Comparison of ENCODE assay signal across 22 cellular contexts in genomic region chr13:43123856-43124255, GRCh38.
"Had no signal": no experiment of that assay in that cellular context is flagged by ENCODE, and none has a peak within 500 bp of the region (broad histone marks: within the 10 kb centered on the region; RNA-seq: fewer than 3 reads in every experiment).

No MANE protein-coding gene starts in this region.

- H3K27ac ChIP-seq: colonic mucosa, epithelial cell of prostate, foreskin keratinocyte, gastroesophageal sphincter, heart right ventricle, left lung, lower lobe of right lung had no signal

- DNase-seq: cerebellar nuclear complex; colonic mucosa; cortex of kidney; effector CD8-positive, alpha-beta T cell; effector memory CD8-positive, alpha-beta T cell; endodermal cell; erythroblast; foreskin keratinocyte; glutamatergic neuron; heart right ventricle; hippocampal formation; left cardiac atrium; left lung; left ventricle myocardium superior; lower lobe of right lung; mammary epithelial cell; mucosa of descending colon; naive B cell had no signal

- H3K27me3 ChIP-seq: colonic mucosa, gastroesophageal sphincter, heart right ventricle had no signal

- ATAC-seq: effector memory CD8-positive, alpha-beta T cell; esophagus mucosa; foreskin keratinocyte; gastroesophageal sphincter; heart right ventricle; left cardiac atrium; left lung; left ventricle myocardium superior; lower lobe of right lung; mucosa of descending colon had no signal

- H3K9me3 ChIP-seq: colonic mucosa, gastroesophageal sphincter, heart right ventricle, left lung, lower lobe of right lung, mucosa of descending colon had no signal

- H3K36me3 ChIP-seq: colonic mucosa, gastroesophageal sphincter, heart right ventricle, left lung, lower lobe of right lung had no signal

- H3K4me1 ChIP-seq: colonic mucosa, foreskin keratinocyte, left lung, lower lobe of right lung had no signal

- H3K4me3 ChIP-seq: colonic mucosa, dorsolateral prefrontal cortex, gastroesophageal sphincter, heart right ventricle, left lung, lower lobe of right lung, mucosa of descending colon had no signal
